In genomic region chr22:19730141-19730661, GRCh38 we compare ENCODE assay signal across 1 cellular context.
A peak's percentile ranks its signal among the peaks of the same experiment; 100 is the strongest.
TF ChIP-seq lines count a peak whose summit lies in the region.

No MANE protein-coding gene starts in this region.

TF ChIP-seq in HepG2, 621 proteins besides CTCF, POLR2A, EP300 and RAD21:
- TF ChIP-seq ZNF749 (CRISPR knock-in tag; IDR thresholded peaks at IDR 0.05; ENCODE audit: borderline replicate concordance) (peak; percentile 3; the same call in 1 of the 2 replicates), ZNF282 (IDR thresholded peaks at IDR 0.05; ENCODE audit: partially characterized antibody) (no peak), ZNF549 (CRISPR knock-in tag; IDR thresholded peaks at IDR 0.05) (0 out of 2 replicates have a peak, but pooled peaks have one; percentile 27), CREBL2 (CRISPR knock-in tag; IDR thresholded peaks at IDR 0.05; ENCODE audit: borderline replicate concordance) (0 out of 2 replicates have a peak, but pooled peaks have one; percentile 4), ZNF776 (CRISPR knock-in tag; IDR thresholded peaks at IDR 0.05) (0 out of 2 replicates have a peak, but pooled peaks have one; percentile 48), ZNF737 (CRISPR knock-in tag; IDR thresholded peaks at IDR 0.05; ENCODE audit: borderline replicate concordance) (no peak), CSRNP1 (CRISPR knock-in tag; IDR thresholded peaks at IDR 0.05) (0 out of 2 replicates have a peak, but pooled peaks have one; percentile 0)
